ENCODE assay signal across 26 cellular contexts in genomic region chr19:16038196-16038695, GRCh38.
"Had no signal": no experiment of that assay in that cellular context is flagged by ENCODE, and none has a peak within 500 bp of the region (broad histone marks: within the 10 kb centered on the region; RNA-seq: fewer than 3 reads in every experiment).

No MANE protein-coding gene starts in this region.

- H3K36me3 ChIP-seq: esophagus muscularis mucosa, gastroesophageal sphincter, heart left ventricle, neural progenitor cell, ovary, sigmoid colon, spleen, suprapubic skin, transverse colon, upper lobe of right lung, uterus had no signal

- H3K4me2 ChIP-seq: hepatocyte, neural progenitor cell had no signal

- H3K27ac ChIP-seq: coronary artery, esophagus muscularis mucosa, foreskin keratinocyte, gastroesophageal sphincter, heart left ventricle, hepatocyte, neural progenitor cell, ovary, psoas muscle, sigmoid colon, spleen, suprapubic skin, transverse colon, upper lobe of right lung, uterus had no signal

- H3K27me3 ChIP-seq: gastroesophageal sphincter, hepatocyte, ovary, sigmoid colon, spleen, suprapubic skin, transverse colon, upper lobe of right lung, uterus had no signal

- H2AFZ ChIP-seq: hepatocyte, neural progenitor cell had no signal

- H3K9ac ChIP-seq: neural progenitor cell had no signal

- H3K79me2 ChIP-seq: hepatocyte had no signal

- H3K4me3 ChIP-seq: coronary artery, esophagus muscularis mucosa, gastroesophageal sphincter, heart left ventricle, hepatocyte, neural progenitor cell, ovary, psoas muscle, sigmoid colon, spleen, suprapubic skin, transverse colon, upper lobe of right lung, uterus had no signal

- DNase-seq: dermis blood vessel endothelial cell; effector memory CD4-positive, alpha-beta T cell; foreskin keratinocyte; heart left ventricle; kidney; mesenchymal stem cell; midbrain; naive thymus-derived CD4-positive, alpha-beta T cell; nucleus accumbens; ovary; psoas muscle; right cardiac atrium; sigmoid colon; spleen; stimulated activated naive CD4-positive, alpha-beta T cell; stimulated activated naive CD8-positive, alpha-beta T cell treated with anti-CD3 and anti-CD28 coated beads, Interleukin-15, amount 100 ng/mL, for 72 hours; transverse colon; upper lobe of right lung; uterus had no signal

- H3K4me1 ChIP-seq: foreskin keratinocyte, neural progenitor cell, psoas muscle, uterus had no signal

- FAIRE-seq: endothelial cell of umbilical vein, kidney had no signal

- H3K9me3 ChIP-seq: esophagus muscularis mucosa, gastroesophageal sphincter, heart left ventricle, ovary, psoas muscle, sigmoid colon, spleen, suprapubic skin, transverse colon, upper lobe of right lung, uterus had no signal
